8 cellular contexts compared by ENCODE assay signal in genomic region chr9:110143969-110144545, GRCh38.
A peak's percentile ranks its signal among the peaks of the same experiment; 100 is the strongest.
DNase-seq lines count a peak whose midpoint lies in the region; ATAC-seq, FAIRE-seq and TF ChIP-seq lines count a peak whose summit lies in the region.

No MANE protein-coding gene starts in this region.

- DNase-seq in activated CD4-positive, CD25-positive, alpha-beta regulatory T cell (lab: John Stamatoyannopoulos, UW), result no peak
- DNase-seq in Peyer's patch (peak in 2 of 3 donors; percentile 54 to 61), kidney tubule cell (ENCODE audit: low spot score) (peak; percentile 52), GM03348 (ENCODE audit: low spot score) (no peak), activated gamma-delta T cell (lab: John Stamatoyannopoulos, UW) (no peak), RCC 7860 (ENCODE audit: low spot score) (no peak)

- peaks cover 0 to 18% (median 12%) of the 10 kb centered on the region in 4 donors for H3K4me1 ChIP-seq in Peyer's patch

- no peak for TF ChIP-seq POLR2A in Peyer's patch (IDR thresholded peaks at IDR 0.05)

- no peaks in the 10 kb centered on the region for H3K9me3 ChIP-seq in Peyer's patch

- H3K4me3 ChIP-seq in Peyer's patch, result no peak overlapping the region

- peak; percentile 55 to 56 for ATAC-seq in activated CD4-positive, CD25-positive, alpha-beta regulatory T cell treated with anti-CD3 and anti-CD28 coated beads, Interleukin-2, amount 50 U/mL, for 24 hours
- ATAC-seq in HG02884 (IDR thresholded peaks at IDR 0.05; ENCODE audit: unreplicated experiment), result peak; percentile 40

- no peaks in the 10 kb centered on the region for H3K36me3 ChIP-seq in Peyer's patch

- no peak for FAIRE-seq in RCC 7860 (lab: Jason Lieb, UNC)

- H3K27me3 ChIP-seq in Peyer's patch, result no peaks in the 10 kb centered on the region

- TF ChIP-seq CTCF in Peyer's patch (IDR thresholded peaks at IDR 0.05), result no peak

- H3K27ac ChIP-seq in Peyer's patch, result peak overlapping the region in 3 of 4 donors; percentile 24 to 73 (median 28)

Comparison
In these comparisons a context has a peak if more than half of its experiments do, and no peak if none do; other contexts are left out.
1. DNase-seq: peak in Peyer's patch (2 of 3) and kidney tubule cell (single experiment); none in activated CD4-positive, CD25-positive, alpha-beta regulatory T cell (0 of 4), GM03348 (single experiment), activated gamma-delta T cell (single experiment) and RCC 7860 (single experiment).